Comparison of ENCODE assay signal across 1 cellular context in genomic region chr1:84505167-84506001, GRCh38.
TF ChIP-seq lines count a peak whose summit lies in the region.

No MANE protein-coding gene starts in this region.

TF ChIP-seq in HepG2, 621 proteins besides CTCF, POLR2A, EP300 and RAD21 (continued from another document):
- TF ChIP-seq MNT (IDR thresholded peaks at IDR 0.05) (no peak), KLF16 (CRISPR knock-in tag; IDR thresholded peaks at IDR 0.05) (peak in 1 of 2 experiments; percentile 75; a peak in 2 of 4 replicates), TBX2 (CRISPR knock-in tag; IDR thresholded peaks at IDR 0.05; ENCODE audit: borderline replicate concordance) (peak; percentile 63), HDAC2 (CRISPR knock-in tag; IDR thresholded peaks at IDR 0.05) (peak; percentile 42; the same call in 1 of the 2 replicates), TGIF2 (CRISPR knock-in tag; IDR thresholded peaks at IDR 0.05) (peak; percentile 55; the same call in 1 of the 2 replicates), MAFK (conservative IDR thresholded peaks at IDR 0.05 in 1 of 2, IDR thresholded peaks at IDR 0.05 in 1 of 2; ENCODE audit: low read length in 2 of 2) (peak in 1 of 2 experiments; percentile 27; a peak in 1 of 4 replicates), ZKSCAN8 (CRISPR knock-in tag; IDR thresholded peaks at IDR 0.05; ENCODE audit: borderline replicate concordance) (peak; percentile 40; the same call in 1 of the 2 replicates), FOXP4 (CRISPR knock-in tag; IDR thresholded peaks at IDR 0.05) (peak; percentile 47; the same call in 1 of the 2 replicates), ZSCAN20 (CRISPR knock-in tag; IDR thresholded peaks at IDR 0.05; ENCODE audit: borderline replicate concordance) (peak; percentile 59; the same call in 1 of the 2 replicates), SMYD3 (CRISPR knock-in tag; IDR thresholded peaks at IDR 0.05) (0 out of 2 replicates have a peak, but pooled peaks have one; percentile 47), ZNF142 (CRISPR knock-in tag; IDR thresholded peaks at IDR 0.05) (no peak), ZNF773 (CRISPR knock-in tag; IDR thresholded peaks at IDR 0.05; ENCODE audit: borderline replicate concordance) (peak; percentile 50; the same call in 1 of the 2 replicates), HOXA5 (CRISPR knock-in tag; IDR thresholded peaks at IDR 0.05) (peak; percentile 17; the same call in 1 of the 2 replicates), ZBTB7B (CRISPR knock-in tag; IDR thresholded peaks at IDR 0.05) (no peak)
TF ChIP-seq in HepG2: peak in this region for 146.
